ENCODE assay signal across 17 cellular contexts in genomic region chr12:131385313-131386166, GRCh38.
"Had no signal": no experiment of that assay in that cellular context is flagged by ENCODE, and none has a peak within 500 bp of the region (broad histone marks: within the 10 kb centered on the region; RNA-seq: fewer than 3 reads in every experiment).

No MANE protein-coding gene starts in this region.

- ATAC-seq: stimulated activated memory B cell treated with anti-CD40 and anti-IgM and Interleukin-4, amounts not matched to agents 10 μg/mL and 1 μg/mL and 100 μg/mL, for 72 hours had no signal

- H3K27ac ChIP-seq: dorsolateral prefrontal cortex, hepatocyte, neutrophil, right atrium auricular region, stomach, thyroid gland, uterus had no signal

- H3K36me3 ChIP-seq: neutrophil, right atrium auricular region, stomach, thyroid gland, uterus had no signal

- H3K4me3 ChIP-seq: dorsolateral prefrontal cortex, hepatocyte, right atrium auricular region, smooth muscle cell, stomach, thyroid gland, uterus had no signal

- H3K9me3 Mint-ChIP-seq: nephron progenitor cell; stimulated activated memory B cell treated with anti-CD40 and anti-IgM and Interleukin-4, amounts not matched to agents 10 μg/mL and 1 μg/mL and 100 μg/mL, for 72 hours; type B pancreatic cell had no signal

- H3K9me3 ChIP-seq: neutrophil, right atrium auricular region, stomach, thyroid gland, uterus had no signal

- H3K4me1 ChIP-seq: right atrium auricular region, stomach, thyroid gland, uterus had no signal

- DNase-seq: cortex of kidney; dorsolateral prefrontal cortex; effector CD8-positive, alpha-beta T cell; foreskin melanocyte; mammary epithelial cell; nephron progenitor cell; stimulated activated CD4-positive, alpha-beta T cell treated with anti-CD3 and anti-CD28 coated beads, Interleukin-4, amount 100 ng/mL, for 24 hours; stomach; substantia nigra; thyroid gland; uterus had no signal

- H3K36me3 Mint-ChIP-seq: stimulated activated memory B cell treated with anti-CD40 and anti-IgM and Interleukin-4, amounts not matched to agents 10 μg/mL and 1 μg/mL and 100 μg/mL, for 72 hours; type B pancreatic cell had no signal

- H3K4me3 Mint-ChIP-seq: nephron progenitor cell; stimulated activated memory B cell treated with anti-CD40 and anti-IgM and Interleukin-4, amounts not matched to agents 10 μg/mL and 1 μg/mL and 100 μg/mL, for 72 hours; type B pancreatic cell had no signal

- H3K27ac Mint-ChIP-seq: nephron progenitor cell; stimulated activated memory B cell treated with anti-CD40 and anti-IgM and Interleukin-4, amounts not matched to agents 10 μg/mL and 1 μg/mL and 100 μg/mL, for 72 hours; type B pancreatic cell had no signal

- H3K4me1 Mint-ChIP-seq: stimulated activated memory B cell treated with anti-CD40 and anti-IgM and Interleukin-4, amounts not matched to agents 10 μg/mL and 1 μg/mL and 100 μg/mL, for 72 hours had no signal
